In the genomic region with DNA sequence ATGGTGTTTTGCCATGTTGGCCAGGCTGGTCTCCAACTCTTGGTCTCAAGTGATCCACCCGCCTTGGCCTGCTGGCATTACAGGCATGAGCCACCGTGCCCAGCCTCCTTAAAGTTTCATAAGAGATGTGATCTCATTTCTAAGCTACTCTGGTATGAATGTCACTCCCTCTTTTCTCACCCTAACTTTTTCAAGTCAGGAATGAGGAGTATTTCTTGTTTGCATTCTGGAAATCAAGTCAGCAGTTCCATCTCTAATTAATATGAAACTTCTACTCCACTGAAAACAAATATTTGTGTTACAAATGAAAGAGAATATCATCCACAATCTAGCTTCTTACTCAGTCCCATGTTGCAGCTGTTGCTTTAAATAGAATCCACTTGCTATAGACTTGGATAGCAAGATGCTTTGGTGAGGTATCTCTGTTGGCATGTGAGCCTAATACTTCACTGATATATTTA, we compare ENCODE assay signal across 16 cellular contexts.
DNase-seq lines count a peak whose midpoint lies in the region; ATAC-seq and TF ChIP-seq lines count a peak whose summit lies in the region.
"Had no signal": no experiment of that assay in that cellular context is flagged by ENCODE, and none has a peak within 500 bp of the region (broad histone marks: within the 10 kb centered on the region; RNA-seq: fewer than 3 reads in every experiment).

No MANE protein-coding gene starts in this region.

- H3K4me3 ChIP-seq in ACC112 (ENCODE audit: low read depth, low read length) (no peak overlapping the region), IMR-90 (ENCODE audit: insufficient read depth, low read depth, low read length) (no peak overlapping the region), lower lobe of right lung (no peak overlapping the region), mucosa of descending colon (no peak overlapping the region)
- H3K4me3 ChIP-seq: thoracic aorta had no signal

- H3K27me3 Mint-ChIP-seq in chondrocyte (ENCODE audit: low read depth) (no peaks in the 10 kb centered on the region), progenitor cell of endocrine pancreas (no peaks in the 10 kb centered on the region)

- CTCF ChIA-PET in IMR-90 (lab: Yijun Ruan, JAX), result interaction anchor here (0.5 to 1.8 kb wide), 5 partner anchors 14 to 189 kb away, joined by 3 to 5 read pairs (median 3); no protein-coding TSS in a partner anchor

- no peak overlapping the region for H2AK9ac ChIP-seq in IMR-90 (replicated peaks; ENCODE audit: low read depth, low read length, poor library complexity)

- no peaks in the 10 kb centered on the region for H3K79me2 ChIP-seq in ACC112 (ENCODE audit: control insufficient read depth, insufficient read depth, low read length, unreplicated experiment)

- peak overlapping the region; percentile 50; the same call in 1 of the 2 replicates for H3K18ac ChIP-seq in IMR-90 (ENCODE audit: low read depth, low read length)

- H3K9me3 Mint-ChIP-seq in chondrocyte (ENCODE audit: low read depth) (no peaks in the 10 kb centered on the region), progenitor cell of endocrine pancreas (ENCODE audit: low read depth) (no peaks in the 10 kb centered on the region)
- H3K9me3 Mint-ChIP-seq: natural killer cell; T-helper 2 cell treated with Interferon-gamma antibody and Interleukin-4, amounts not matched to agents 5 μg/mL and 100 μg/mL, for 36 hours had no signal

- H3K36me3 ChIP-seq in ACC112 (ENCODE audit: insufficient read depth, low read length), result no peaks in the 10 kb centered on the region
- H3K36me3 ChIP-seq in IMR-90 (ENCODE audit: control insufficient read depth, insufficient read depth, low read length), result no peaks in the 10 kb centered on the region
- H3K36me3 ChIP-seq in lower lobe of right lung, result no peaks in the 10 kb centered on the region
- no peaks in the 10 kb centered on the region for H3K36me3 ChIP-seq in mucosa of descending colon (ENCODE audit: low read depth)
- H3K36me3 ChIP-seq: thoracic aorta had no signal

- in situ Hi-C loops in IMR-90 (cut with MboI; ENCODE audit: low sequenced_read_pairs), result no loop called here

- H2BK120ac ChIP-seq in IMR-90 (ENCODE audit: low read depth, low read length), result no peak overlapping the region

- no peak overlapping the region for H4K5ac ChIP-seq in IMR-90 (ENCODE audit: low read depth, low read length)

- H3K4me1 ChIP-seq in ACC112 (ENCODE audit: control insufficient read depth, insufficient read depth, low read length, unreplicated experiment), result peaks cover 32% of the 10 kb centered on the region
- peaks cover 11% of the 10 kb centered on the region for H3K4me1 ChIP-seq in IMR-90 (ENCODE audit: control insufficient read depth, insufficient read depth, low read length)
- no peaks in the 10 kb centered on the region for H3K4me1 ChIP-seq in lower lobe of right lung
- peaks cover 26% of the 10 kb centered on the region for H3K4me1 ChIP-seq in mucosa of descending colon (ENCODE audit: low read depth)

- dilution Hi-C loops in IMR-90 (cut with HindIII; ENCODE audit: low sequenced_read_pairs, unreplicated experiment), result no loop called here

- H3K27me3 ChIP-seq in ACC112 (ENCODE audit: insufficient read depth, low read length), result no peaks in the 10 kb centered on the region
- H3K27me3 ChIP-seq in IMR-90 (ENCODE audit: control insufficient read depth, insufficient read depth, low read length), result no peaks in the 10 kb centered on the region
- H3K27me3 ChIP-seq in lower lobe of right lung (ENCODE audit: low read depth), result no peaks in the 10 kb centered on the region

- no peak overlapping the region; the same call in 2 of the 3 replicates for H2BK15ac ChIP-seq in IMR-90 (ENCODE audit: low read depth, low read length)

- no peak overlapping the region for H3K9ac ChIP-seq in IMR-90 (ENCODE audit: low read depth, low read length)

- no peak overlapping the region for H2BK20ac ChIP-seq in IMR-90 (ENCODE audit: low read depth, low read length)

- DNase-seq in IMR-90 (peak; percentile 71), chondrocyte (ENCODE audit: low spot score) (no peak), lower lobe of right lung (peak; percentile 56), SK-N-DZ (ENCODE audit: low spot score) (no peak), mucosa of descending colon (no peak), progenitor cell of endocrine pancreas (ENCODE audit: low spot score, unreplicated experiment) (no peak)
- DNase-seq: activated CD4-positive, alpha-beta T cell treated with anti-CD3 and anti-CD28 coated beads for 48 hours; activated naive CD8-positive, alpha-beta T cell treated with anti-CD3 and anti-CD28 coated beads, Interleukin-2, amount 10 ng/mL, durations not matched to agents 7 days and 5 days; left ventricle myocardium superior; MV-4-11; natural killer cell; stimulated activated CD4-positive, alpha-beta T cell treated with anti-CD3 and anti-CD28 coated beads, Interleukin-2, amount 100 ng/mL, for 48 hours had no signal

- TF ChIP-seq RAD21 in IMR-90 (IDR thresholded peaks at IDR 0.05; ENCODE audit: low read length), result no peak

- peak overlapping the region; percentile 85 for H2BK5ac ChIP-seq in IMR-90 (ENCODE audit: low read depth, low read length, poor library complexity, severe bottlenecking)

- POLR2A ChIA-PET in IMR-90 (lab: Charles Lee; ENCODE audit: unreplicated experiment), result interaction anchor here (1.0 kb wide), 1 partner anchor 18 kb away, joined by 3 read pairs; no protein-coding TSS in a partner anchor

- no peak overlapping the region for H3K14ac ChIP-seq in IMR-90 (replicated peaks; ENCODE audit: low read depth, low read length)

- H3K4me3 Mint-ChIP-seq in chondrocyte (ENCODE audit: unreplicated experiment) (no peak overlapping the region), progenitor cell of endocrine pancreas (ENCODE audit: low read depth) (no peak overlapping the region)
- H3K4me3 Mint-ChIP-seq: activated naive CD8-positive, alpha-beta T cell treated with anti-CD3 and anti-CD28 coated beads, Interleukin-2, amount 10 ng/mL, durations not matched to agents 7 days and 5 days; natural killer cell; T-helper 2 cell treated with Interferon-gamma antibody and Interleukin-4, amounts not matched to agents 5 μg/mL and 100 μg/mL, for 36 hours had no signal

- BruUV-seq in IMR-90 (replicated peaks; lab: Mats Ljungman, UMichigan), result no TSS peak

- H2AFZ ChIP-seq in ACC112 (ENCODE audit: low read length, unreplicated experiment) (peak overlapping the region; percentile 8), IMR-90 (replicated peaks; ENCODE audit: low read length, poor library complexity) (no peak overlapping the region)

- peak; percentile 83 for ATAC-seq in IMR-90 (ENCODE audit: low read depth)
- ATAC-seq in lower lobe of right lung, result peak; percentile 73 to 84
- no peak for ATAC-seq in HG02623 (IDR thresholded peaks at IDR 0.05; ENCODE audit: unreplicated experiment)
- no peak for ATAC-seq in mucosa of descending colon
- ATAC-seq: left ventricle myocardium superior, natural killer cell had no signal

- no peak overlapping the region for H3K56ac ChIP-seq in IMR-90 (ENCODE audit: extremely low read depth, insufficient read depth, low read length)

- H3K4me1 Mint-ChIP-seq in chondrocyte (ENCODE audit: low read depth), result peaks cover 42% of the 10 kb centered on the region
- H3K4me1 Mint-ChIP-seq in progenitor cell of endocrine pancreas (ENCODE audit: low read depth), result peaks cover 6% of the 10 kb centered on the region

- H3K79me1 ChIP-seq in IMR-90 (ENCODE audit: low read depth in 1 of 2, low read length in 2 of 2), result no peaks in the 10 kb centered on the region

- no peak overlapping the region for H2AK5ac ChIP-seq in IMR-90 (ENCODE audit: low read depth, low read length)

- no peak overlapping the region for H3K23ac ChIP-seq in IMR-90 (ENCODE audit: low read depth, low read length)

- no peak overlapping the region for H4K8ac ChIP-seq in IMR-90 (ENCODE audit: low read depth in 2 of 2, low read length in 2 of 2)

- H3K9me3 ChIP-seq in IMR-90 (ENCODE audit: control insufficient read depth, insufficient read depth, low read length), result no peaks in the 10 kb centered on the region
- H3K9me3 ChIP-seq in lower lobe of right lung, result no peaks in the 10 kb centered on the region
- no peaks in the 10 kb centered on the region for H3K9me3 ChIP-seq in mucosa of descending colon
- H3K9me3 ChIP-seq: thoracic aorta had no signal

- peaks cover 14% of the 10 kb centered on the region for H3K9me1 ChIP-seq in IMR-90 (ENCODE audit: insufficient read depth, low read length)

- no peak overlapping the region for H4K91ac ChIP-seq in IMR-90 (ENCODE audit: insufficient read depth, low read depth, low read length)

- intact Hi-C loops in IMR-90 (cut with micrococcal nuclease) (loop anchor here (1.0 kb wide), 1 partner anchor 18 kb away; no protein-coding TSS in a partner anchor), lower lobe of right lung (cut with DNase I) (no loop called here), mucosa of descending colon (cut with DNase I, micrococcal nuclease) (no loop called here)

- H3K4me2 ChIP-seq in IMR-90 (ENCODE audit: low read depth, low read length), result no peak overlapping the region

- no peak for TF ChIP-seq POLR2A in IMR-90 (IDR thresholded peaks at IDR 0.05; ENCODE audit: low read depth, low read length)

- WGBS in IMR-90 (ENCODE audit: extremely low coverage in 2 of 2, insufficient read length in 1 of 2), 2 experiments, result no CpG with 5 or more reads among the region's 2 CpGs

- no peaks in the 10 kb centered on the region for H4K20me1 ChIP-seq in IMR-90 (ENCODE audit: insufficient read depth, low read length)

- peak overlapping the region; percentile 49 for H3K27ac Mint-ChIP-seq in chondrocyte (ENCODE audit: unreplicated experiment)
- H3K27ac Mint-ChIP-seq in progenitor cell of endocrine pancreas, result no peak overlapping the region
- H3K27ac Mint-ChIP-seq: activated naive CD8-positive, alpha-beta T cell treated with anti-CD3 and anti-CD28 coated beads, Interleukin-2, amount 10 ng/mL, durations not matched to agents 7 days and 5 days; T-helper 2 cell treated with Interferon-gamma antibody and Interleukin-4, amounts not matched to agents 5 μg/mL and 100 μg/mL, for 36 hours had no signal

- H3K36me3 Mint-ChIP-seq in chondrocyte (ENCODE audit: low read depth) (no peaks in the 10 kb centered on the region), progenitor cell of endocrine pancreas (ENCODE audit: insufficient read depth) (no peaks in the 10 kb centered on the region)
- H3K36me3 Mint-ChIP-seq: natural killer cell had no signal

- H3K4ac ChIP-seq in IMR-90 (ENCODE audit: low read depth, low read length), result no peak overlapping the region

- TF ChIP-seq CTCF in IMR-90 (conservative IDR thresholded peaks at IDR 0.05; ENCODE audit: low read depth, low read length) (no peak), chondrocyte (IDR thresholded peaks at IDR 0.05) (no peak), lower lobe of right lung (IDR thresholded peaks at IDR 0.05) (no peak), mucosa of descending colon (IDR thresholded peaks at IDR 0.05) (no peak), progenitor cell of endocrine pancreas (IDR thresholded peaks at IDR 0.05; ENCODE audit: unreplicated experiment) (no peak)

- H3K27ac ChIP-seq in ACC112 (ENCODE audit: low read depth, low read length), result no peak overlapping the region
- peak overlapping the region; percentile 36; the same call in 1 of the 2 replicates for H3K27ac ChIP-seq in IMR-90 (ENCODE audit: insufficient read depth, low read length)
- peak overlapping the region; percentile 28 for H3K27ac ChIP-seq in lower lobe of right lung

TF ChIP-seq in IMR-90, 13 proteins besides CTCF, POLR2A, EP300 and RAD21:
- TF ChIP-seq CEBPB (IDR thresholded peaks at IDR 0.05; ENCODE audit: low read depth, low read length) (peak; percentile 8; the same call in 1 of the 2 replicates), MAFK (IDR thresholded peaks at IDR 0.05; ENCODE audit: low read depth, low read length) (no peak)

Comparison
In these comparisons a context has a peak if more than half of its experiments do, and no peak if none do; other contexts are left out.
1. ATAC-seq: peak in IMR-90 (single experiment) and lower lobe of right lung (2 of 2); none in HG02623 (single experiment) and mucosa of descending colon (single experiment).
2. DNase-seq: peak in IMR-90 (single experiment) and lower lobe of right lung (single experiment); none in chondrocyte (single experiment), SK-N-DZ (single experiment), mucosa of descending colon (0 of 3) and progenitor cell of endocrine pancreas (single experiment).